Comparison of ENCODE assay signal across 1 cellular context in genomic region chr5:100902406-100903035, GRCh38.
A peak's percentile ranks its signal among the peaks of the same experiment; 100 is the strongest.
TF ChIP-seq lines count a peak whose summit lies in the region.

No MANE protein-coding gene starts in this region.

TF ChIP-seq in GM12878, 131 proteins besides CTCF, POLR2A, EP300 and RAD21 (continued from another document):
- TF ChIP-seq PRDM15 (CRISPR knock-in tag; IDR thresholded peaks at IDR 0.05) = no peak
- TF ChIP-seq MXI1 (IDR thresholded peaks at IDR 0.05; ENCODE audit: low read depth, low read length) = peak; percentile 45; the same call in 1 of the 2 replicates
- TF ChIP-seq BCLAF1 (IDR thresholded peaks at IDR 0.05) = no peak
- TF ChIP-seq DPF2 (IDR thresholded peaks at IDR 0.05) = no peak
- TF ChIP-seq CBFB (IDR thresholded peaks at IDR 0.05; ENCODE audit: low read depth) = no peak
- no peak for TF ChIP-seq SMAD1 (IDR thresholded peaks at IDR 0.05; ENCODE audit: low read depth, partially characterized antibody)
- TF ChIP-seq ZNF274 (IDR thresholded peaks at IDR 0.05; ENCODE audit: insufficient read depth, insufficient read length) = no peak
- no peak for TF ChIP-seq HDAC2 (IDR thresholded peaks at IDR 0.05)
- 0 out of 2 replicates have a peak, but pooled peaks have one; percentile 10 for TF ChIP-seq FOXM1 (IDR thresholded peaks at IDR 0.05; ENCODE audit: low read depth, low read length)
- no peak for TF ChIP-seq CEBPB (IDR thresholded peaks at IDR 0.05; ENCODE audit: borderline replicate concordance in 1 of 2, low read depth in 2 of 2, low read length in 2 of 2)
- TF ChIP-seq, protein P1, sequence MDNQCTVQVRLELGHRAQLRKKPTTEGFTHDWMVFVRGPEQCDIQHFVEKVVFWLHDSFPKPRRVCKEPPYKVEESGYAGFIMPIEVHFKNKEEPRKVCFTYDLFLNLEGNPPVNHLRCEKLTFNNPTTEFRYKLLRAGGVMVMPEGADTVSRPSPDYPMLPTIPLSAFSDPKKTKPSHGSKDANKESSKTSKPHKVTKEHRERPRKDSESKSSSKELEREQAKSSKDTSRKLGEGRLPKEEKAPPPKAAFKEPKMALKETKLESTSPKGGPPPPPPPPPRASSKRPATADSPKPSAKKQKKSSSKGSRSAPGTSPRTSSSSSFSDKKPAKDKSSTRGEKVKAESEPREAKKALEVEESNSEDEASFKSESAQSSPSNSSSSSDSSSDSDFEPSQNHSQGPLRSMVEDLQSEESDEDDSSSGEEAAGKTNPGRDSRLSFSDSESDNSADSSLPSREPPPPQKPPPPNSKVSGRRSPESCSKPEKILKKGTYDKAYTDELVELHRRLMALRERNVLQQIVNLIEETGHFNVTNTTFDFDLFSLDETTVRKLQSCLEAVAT (IDR thresholded peaks at IDR 0.05) = peak; percentile 12
- TF ChIP-seq IKZF2 (IDR thresholded peaks at IDR 0.05) = no peak
- TF ChIP-seq, protein P2, sequence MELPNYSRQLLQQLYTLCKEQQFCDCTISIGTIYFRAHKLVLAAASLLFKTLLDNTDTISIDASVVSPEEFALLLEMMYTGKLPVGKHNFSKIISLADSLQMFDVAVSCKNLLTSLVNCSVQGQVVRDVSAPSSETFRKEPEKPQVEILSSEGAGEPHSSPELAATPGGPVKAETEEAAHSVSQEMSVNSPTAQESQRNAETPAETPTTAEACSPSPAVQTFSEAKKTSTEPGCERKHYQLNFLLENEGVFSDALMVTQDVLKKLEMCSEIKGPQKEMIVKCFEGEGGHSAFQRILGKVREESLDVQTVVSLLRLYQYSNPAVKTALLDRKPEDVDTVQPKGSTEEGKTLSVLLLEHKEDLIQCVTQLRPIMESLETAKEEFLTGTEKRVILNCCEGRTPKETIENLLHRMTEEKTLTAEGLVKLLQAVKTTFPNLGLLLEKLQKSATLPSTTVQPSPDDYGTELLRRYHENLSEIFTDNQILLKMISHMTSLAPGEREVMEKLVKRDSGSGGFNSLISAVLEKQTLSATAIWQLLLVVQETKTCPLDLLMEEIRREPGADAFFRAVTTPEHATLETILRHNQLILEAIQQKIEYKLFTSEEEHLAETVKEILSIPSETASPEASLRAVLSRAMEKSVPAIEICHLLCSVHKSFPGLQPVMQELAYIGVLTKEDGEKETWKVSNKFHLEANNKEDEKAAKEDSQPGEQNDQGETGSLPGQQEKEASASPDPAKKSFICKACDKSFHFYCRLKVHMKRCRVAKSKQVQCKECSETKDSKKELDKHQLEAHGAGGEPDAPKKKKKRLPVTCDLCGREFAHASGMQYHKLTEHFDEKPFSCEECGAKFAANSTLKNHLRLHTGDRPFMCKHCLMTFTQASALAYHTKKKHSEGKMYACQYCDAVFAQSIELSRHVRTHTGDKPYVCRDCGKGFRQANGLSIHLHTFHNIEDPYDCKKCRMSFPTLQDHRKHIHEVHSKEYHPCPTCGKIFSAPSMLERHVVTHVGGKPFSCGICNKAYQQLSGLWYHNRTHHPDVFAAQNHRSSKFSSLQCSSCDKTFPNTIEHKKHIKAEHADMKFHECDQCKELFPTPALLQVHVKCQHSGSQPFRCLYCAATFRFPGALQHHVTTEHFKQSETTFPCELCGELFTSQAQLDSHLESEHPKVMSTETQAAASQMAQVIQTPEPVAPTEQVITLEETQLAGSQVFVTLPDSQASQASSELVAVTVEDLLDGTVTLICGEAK (IDR thresholded peaks at IDR 0.05; ENCODE audit: borderline replicate concordance) = no peak; the same call in 1 of the 2 replicates
- TF ChIP-seq EED (IDR thresholded peaks at IDR 0.05; ENCODE audit: low read depth) = 0 out of 2 replicates have a peak, but pooled peaks have one; percentile 11
- TF ChIP-seq RUNX3 (IDR thresholded peaks at IDR 0.05; ENCODE audit: low read length) = peak; percentile 61
- no peak for TF ChIP-seq PKNOX1 (IDR thresholded peaks at IDR 0.05)
- TF ChIP-seq BACH1 (IDR thresholded peaks at IDR 0.05; ENCODE audit: borderline replicate concordance) = no peak; the same call in 1 of the 2 replicates
- TF ChIP-seq ZNF24 (IDR thresholded peaks at IDR 0.05) = no peak
- TF ChIP-seq, protein P3, sequence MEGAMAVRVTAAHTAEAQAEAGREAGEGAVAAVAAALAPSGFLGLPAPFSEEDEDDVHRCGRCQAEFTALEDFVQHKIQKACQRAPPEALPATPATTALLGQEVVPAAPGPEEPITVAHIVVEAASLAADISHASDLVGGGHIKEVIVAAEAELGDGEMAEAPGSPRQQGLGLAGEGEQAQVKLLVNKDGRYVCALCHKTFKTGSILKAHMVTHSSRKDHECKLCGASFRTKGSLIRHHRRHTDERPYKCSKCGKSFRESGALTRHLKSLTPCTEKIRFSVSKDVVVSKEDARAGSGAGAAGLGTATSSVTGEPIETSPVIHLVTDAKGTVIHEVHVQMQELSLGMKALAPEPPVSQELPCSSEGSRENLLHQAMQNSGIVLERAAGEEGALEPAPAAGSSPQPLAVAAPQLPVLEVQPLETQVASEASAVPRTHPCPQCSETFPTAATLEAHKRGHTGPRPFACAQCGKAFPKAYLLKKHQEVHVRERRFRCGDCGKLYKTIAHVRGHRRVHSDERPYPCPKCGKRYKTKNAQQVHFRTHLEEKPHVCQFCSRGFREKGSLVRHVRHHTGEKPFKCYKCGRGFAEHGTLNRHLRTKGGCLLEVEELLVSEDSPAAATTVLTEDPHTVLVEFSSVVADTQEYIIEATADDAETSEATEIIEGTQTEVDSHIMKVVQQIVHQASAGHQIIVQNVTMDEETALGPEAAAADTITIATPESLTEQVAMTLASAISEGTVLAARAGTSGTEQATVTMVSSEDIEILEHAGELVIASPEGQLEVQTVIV (IDR thresholded peaks at IDR 0.05; ENCODE audit: borderline replicate concordance, partially characterized antibody) = no peak
- no peak for TF ChIP-seq SREBF2 (IDR thresholded peaks at IDR 0.05; ENCODE audit: low read length)
- TF ChIP-seq CBX5 (IDR thresholded peaks at IDR 0.05; ENCODE audit: low read depth) = no peak
- no peak for TF ChIP-seq MEF2A (IDR thresholded peaks at IDR 0.05; ENCODE audit: insufficient read depth, low read depth, low read length)
- TF ChIP-seq RFX5 (IDR thresholded peaks at IDR 0.05; ENCODE audit: low read depth, low read length) = no peak
- no peak for TF ChIP-seq BRCA1 (IDR thresholded peaks at IDR 0.05; ENCODE audit: low read depth, low read length)
- TF ChIP-seq FOXK2 (IDR thresholded peaks at IDR 0.05) = no peak
- no peak for TF ChIP-seq YY1 (IDR thresholded peaks at IDR 0.05; ENCODE audit: low read depth, low read length)
- TF ChIP-seq RELA (IDR thresholded peaks at IDR 0.05; ENCODE audit: borderline replicate concordance, partially characterized antibody) = no peak
- TF ChIP-seq FOS (IDR thresholded peaks at IDR 0.05; ENCODE audit: borderline replicate concordance, extremely low read depth, insufficient read length) = no peak
- TF ChIP-seq MTA2 (IDR thresholded peaks at IDR 0.05; ENCODE audit: low read depth) = no peak
- no peak for TF ChIP-seq NR2F1 (conservative IDR thresholded peaks at IDR 0.05)
- TF ChIP-seq ZNF384 (IDR thresholded peaks at IDR 0.05; ENCODE audit: borderline replicate concordance, low read depth, low read length) = no peak
- no peak for TF ChIP-seq RELB (IDR thresholded peaks at IDR 0.05; ENCODE audit: low read depth)
- no peak for TF ChIP-seq ZNF622 (IDR thresholded peaks at IDR 0.05)
- TF ChIP-seq TAF1 (IDR thresholded peaks at IDR 0.05; ENCODE audit: borderline replicate concordance, low read depth, low read length) = peak; percentile 23; the same call in 1 of the 2 replicates
- no peak for TF ChIP-seq TARDBP (IDR thresholded peaks at IDR 0.05; ENCODE audit: borderline replicate concordance)
- TF ChIP-seq REST (IDR thresholded peaks at IDR 0.05; ENCODE audit: low read depth, low read length) = no peak
- no peak for TF ChIP-seq NFYA (IDR thresholded peaks at IDR 0.05; ENCODE audit: borderline replicate concordance, low read depth, low read length)
- no peak for TF ChIP-seq SUPT20H (IDR thresholded peaks at IDR 0.05; ENCODE audit: borderline replicate concordance, control insufficient read depth, low read depth, low read length)
- no peak for TF ChIP-seq JUND (IDR thresholded peaks at IDR 0.05; ENCODE audit: low read depth, low read length)
- TF ChIP-seq MYB (IDR thresholded peaks at IDR 0.05; ENCODE audit: borderline replicate concordance, low read depth, low read length) = no peak
- peak; percentile 49; the same call in 1 of the 3 replicates for TF ChIP-seq POU2F2 (IDR thresholded peaks at IDR 0.05; ENCODE audit: borderline replicate concordance, low read depth, low read length)
TF ChIP-seq in GM12878: peak in this region for 8.
